30 cellular contexts compared by ENCODE assay signal in genomic region chr12:100368066-100368465, GRCh38. TPM values are rescaled to one million over a fixed set of nuclear protein-coding genes. Genes with fewer than 3 reads are reported as not detected.
DNase-seq lines count a peak whose midpoint lies in the region; ATAC-seq, FAIRE-seq and TF ChIP-seq lines count a peak whose summit lies in the region.
"Had no signal": no experiment of that assay in that cellular context is flagged by ENCODE, and none has a peak within 500 bp of the region (broad histone marks: within the 10 kb centered on the region; RNA-seq: fewer than 3 reads in every experiment).

No MANE protein-coding gene starts in this region.

- no peaks in the 10 kb centered on the region for H3F3A ChIP-seq in GM23338 (replicated peaks; ENCODE audit: low read depth)

- no peaks in the 10 kb centered on the region for H3K27me3 ChIP-seq in GM23338 (ENCODE audit: insufficient read depth)
- no peaks in the 10 kb centered on the region for H3K27me3 ChIP-seq in bronchial epithelial cell (ENCODE audit: control insufficient read depth, insufficient read depth, low read length)
- H3K27me3 ChIP-seq in trophoblast cell (ENCODE audit: insufficient read depth, low read length): no peaks in the 10 kb centered on the region
- H3K27me3 ChIP-seq in mesenchymal stem cell (ENCODE audit: control insufficient read depth in 1 of 2, insufficient read depth in 1 of 2, low read length in 2 of 2): peaks cover 0 to 6% of the 10 kb centered on the region in 2 experiments
- H3K27me3 ChIP-seq: BE2C, BLaER1 had no signal

- no peak overlapping the region for H2BK15ac ChIP-seq in mesenchymal stem cell (ENCODE audit: low read depth, poor library complexity, severe bottlenecking)

- no peak overlapping the region for H3K4ac ChIP-seq in trophoblast cell (ENCODE audit: low read depth, low read length)
- H3K4ac ChIP-seq in mesenchymal stem cell (ENCODE audit: low read depth in 1 of 2, low read length in 2 of 2): no peak overlapping the region

- H3K4me1 ChIP-seq in GM23338 (ENCODE audit: insufficient read depth) (peaks cover 24% of the 10 kb centered on the region), trophoblast cell (ENCODE audit: control insufficient read depth in 1 of 2, insufficient read depth in 2 of 2, low read length in 2 of 2) (peaks cover 6 to 9% of the 10 kb centered on the region in 2 experiments), mesenchymal stem cell (ENCODE audit: control insufficient read depth, insufficient read depth, low read depth, low read length) (no peaks in the 10 kb centered on the region)
- H3K4me1 ChIP-seq: BE2C, BLaER1 had no signal

- H3K27ac Mint-ChIP-seq in GM23338: no peak overlapping the region
- H3K27ac Mint-ChIP-seq in MCF 10A (ENCODE audit: low read depth, unreplicated experiment): no peak overlapping the region
- H3K27ac Mint-ChIP-seq: CD14-positive monocyte; CD4-positive, alpha-beta memory T cell; CD4-positive, CD25-positive, alpha-beta regulatory T cell; CD8-positive, alpha-beta memory T cell had no signal

- H3K4me3 Mint-ChIP-seq in GM23338 (no peak overlapping the region), MCF 10A (ENCODE audit: unreplicated experiment) (no peak overlapping the region)
- H3K4me3 Mint-ChIP-seq: CD14-positive monocyte; CD4-positive, alpha-beta memory T cell; CD4-positive, CD25-positive, alpha-beta regulatory T cell; CD8-positive, alpha-beta memory T cell had no signal

- DNase-seq in GM23338 (ENCODE audit: low spot score): no peak
- DNase-seq in bronchial epithelial cell (ENCODE audit: low read depth): peak; percentile 9
- peak; percentile 56 to 70 for DNase-seq in trophoblast cell
- DNase-seq in MCF 10A (ENCODE audit: unreplicated experiment): no peak
- no peak for DNase-seq in mesenchymal stem cell
- DNase-seq: 8988T; ACHN; BE2C; C1 segment of cervical spinal cord; CD4-positive, alpha-beta memory T cell; CD4-positive, CD25-positive, alpha-beta regulatory T cell; CD8-positive, alpha-beta memory T cell; COR-L47; DMS 273 treated with DMSO at 0.1 percent for 48 hours; DMS153; DMS53; DMS79; DND-41; EL; GDM1 had no signal

- H3K9me2 ChIP-seq in GM23338 (ENCODE audit: insufficient read depth): no peaks in the 10 kb centered on the region; the same call in 1 of the 2 replicates

- H3K4me2 ChIP-seq in GM23338 (no peak overlapping the region), trophoblast cell (ENCODE audit: low read length) (no peak overlapping the region), mesenchymal stem cell (ENCODE audit: low read length, poor library complexity, severe bottlenecking) (no peak overlapping the region)
- H3K4me2 ChIP-seq: BLaER1 had no signal

- H3K9ac ChIP-seq in trophoblast cell (ENCODE audit: low read length) (no peak overlapping the region), mesenchymal stem cell (ENCODE audit: low read length) (no peak overlapping the region)
- H3K9ac ChIP-seq: BLaER1 had no signal

- CTCF ChIA-PET in MCF 10A (lab: Yijun Ruan, JAX): interaction anchor here (0.5 to 1.2 kb wide), 5 partner anchors 11 to 269 kb away, joined by 3 to 5 read pairs (median 3); no protein-coding TSS in a partner anchor

- H3K36me3 ChIP-seq in GM23338 (ENCODE audit: insufficient read depth): no peaks in the 10 kb centered on the region
- H3K36me3 ChIP-seq in bronchial epithelial cell (ENCODE audit: control insufficient read depth, insufficient read depth, low read length): no peaks in the 10 kb centered on the region
- no peaks in the 10 kb centered on the region for H3K36me3 ChIP-seq in trophoblast cell (ENCODE audit: control insufficient read depth in 1 of 2, insufficient read depth in 2 of 2, low read length in 2 of 2)
- no peaks in the 10 kb centered on the region for H3K36me3 ChIP-seq in mesenchymal stem cell (ENCODE audit: control insufficient read depth in 1 of 2, insufficient read depth in 2 of 2, low read depth in 1 of 2, low read length in 2 of 2)
- H3K36me3 ChIP-seq: BE2C, BLaER1 had no signal

- no peaks in the 10 kb centered on the region for H4K20me1 ChIP-seq in GM23338 (replicated peaks; ENCODE audit: insufficient read depth)
- H4K20me1 ChIP-seq: BLaER1 had no signal

- H3K14ac ChIP-seq in trophoblast cell (ENCODE audit: low read length) (no peak overlapping the region), mesenchymal stem cell (ENCODE audit: low read length in 2 of 2) (no peak overlapping the region)

- no peak for FAIRE-seq in bronchial epithelial cell (lab: Jason Lieb, UNC)
- FAIRE-seq: A204.1, GM12878, GM12892, GM18507 had no signal

- H3K9me3 ChIP-seq in trophoblast cell (ENCODE audit: insufficient read depth, low read depth, low read length) (peaks cover 2% of the 10 kb centered on the region), mesenchymal stem cell (ENCODE audit: control insufficient read depth, low read length) (peaks cover 2% of the 10 kb centered on the region)
- H3K9me3 ChIP-seq: BE2C, BLaER1 had no signal

- H3K79me1 ChIP-seq in trophoblast cell (ENCODE audit: low read length) (no peaks in the 10 kb centered on the region), mesenchymal stem cell (replicated peaks; ENCODE audit: low read length, poor library complexity, severe bottlenecking) (no peaks in the 10 kb centered on the region)

- H2BK120ac ChIP-seq in trophoblast cell (ENCODE audit: insufficient read depth, low read length, poor library complexity) (no peak overlapping the region), mesenchymal stem cell (ENCODE audit: low read depth, low read length) (no peak overlapping the region)

- TF ChIP-seq CTCF in GM23338 (conservative IDR thresholded peaks at IDR 0.05; ENCODE audit: low read depth in 2 of 2) (no peak), bronchial epithelial cell (IDR thresholded peaks at IDR 0.05; ENCODE audit: insufficient read depth, low read length, severe bottlenecking) (no peak), MCF 10A (IDR thresholded peaks at IDR 0.05; ENCODE audit: unreplicated experiment) (no peak)

- BruUV-seq in MCF 10A (replicated peaks; lab: Mats Ljungman, UMichigan): no TSS peak

- H4K91ac ChIP-seq in trophoblast cell (ENCODE audit: low read depth, low read length) (no peak overlapping the region), mesenchymal stem cell (ENCODE audit: low read length) (no peak overlapping the region)

- intact Hi-C loops in MCF 10A (cut with micrococcal nuclease): no loop called here

- H2BK5ac ChIP-seq in trophoblast cell (ENCODE audit: low read depth, low read length, poor library complexity): no peak overlapping the region
- H2BK5ac ChIP-seq in mesenchymal stem cell (ENCODE audit: low read depth, low read length, poor library complexity, severe bottlenecking): no peak overlapping the region

- no peak overlapping the region for H4K8ac ChIP-seq in trophoblast cell (ENCODE audit: low read depth, low read length)
- no peak overlapping the region for H4K8ac ChIP-seq in mesenchymal stem cell (ENCODE audit: low read length)

- no peak overlapping the region for H2AK5ac ChIP-seq in trophoblast cell (ENCODE audit: low read length)
- no peak overlapping the region for H2AK5ac ChIP-seq in mesenchymal stem cell (ENCODE audit: low read length, severe bottlenecking)

- H3K27ac ChIP-seq in GM23338 (ENCODE audit: low read depth) (no peak overlapping the region), trophoblast cell (ENCODE audit: low read depth, low read length) (no peak overlapping the region), mesenchymal stem cell (ENCODE audit: low read length, poor library complexity, severe bottlenecking) (no peak overlapping the region)
- H3K27ac ChIP-seq: BLaER1 had no signal

- H2AFZ ChIP-seq in GM23338 (0 out of 2 replicates have a peak overlapping the region, but pooled peaks have one; percentile 49), trophoblast cell (ENCODE audit: insufficient read depth, low read length, poor library complexity) (no peak overlapping the region), mesenchymal stem cell (ENCODE audit: low read depth, low read length) (no peak overlapping the region)

- no CpG with 5 or more reads among the region's 1 CpG for WGBS in trophoblast cell (ENCODE audit: extremely low coverage, insufficient coverage, insufficient read length)
- WGBS in mesenchymal stem cell: 64% methylated on average over 1 of the region's 1 CpG

- no peak overlapping the region for H4K12ac ChIP-seq in trophoblast cell (ENCODE audit: low read depth, low read length)

- H3K4me1 Mint-ChIP-seq in GM23338 (peaks cover 21% of the 10 kb centered on the region), MCF 10A (ENCODE audit: insufficient read depth, unreplicated experiment) (no peaks in the 10 kb centered on the region)
- H3K4me1 Mint-ChIP-seq: CD14-positive monocyte; CD4-positive, alpha-beta memory T cell; CD4-positive, CD25-positive, alpha-beta regulatory T cell; CD8-positive, alpha-beta memory T cell had no signal

- POLR2A ChIA-PET in MCF 10A (lab: Yijun Ruan, JAX): no interaction called here

- H3K27me3 Mint-ChIP-seq in GM23338 (ENCODE audit: insufficient read depth, low read depth, poor library complexity): peaks cover 3% of the 10 kb centered on the region
- no peaks in the 10 kb centered on the region for H3K27me3 Mint-ChIP-seq in MCF 10A (ENCODE audit: insufficient read depth, unreplicated experiment)

- no peak overlapping the region for H2BK12ac ChIP-seq in trophoblast cell (ENCODE audit: low read length)
- H2BK12ac ChIP-seq in mesenchymal stem cell (ENCODE audit: low read length in 2 of 2): no peak overlapping the region

- no peak overlapping the region for H3K23ac ChIP-seq in trophoblast cell (ENCODE audit: low read length)
- H3K23ac ChIP-seq in mesenchymal stem cell (ENCODE audit: low read length in 2 of 2): no peak overlapping the region

- H3K18ac ChIP-seq in trophoblast cell (ENCODE audit: low read length): no peak overlapping the region
- no peak overlapping the region for H3K18ac ChIP-seq in mesenchymal stem cell (ENCODE audit: low read depth in 1 of 2, low read length in 2 of 2)

- no peak overlapping the region for H3K4me3 ChIP-seq in GM23338
- no peak overlapping the region for H3K4me3 ChIP-seq in bronchial epithelial cell (ENCODE audit: low read depth, low read length)
- no peak overlapping the region for H3K4me3 ChIP-seq in trophoblast cell (ENCODE audit: low read depth, low read length)
- no peak overlapping the region for H3K4me3 ChIP-seq in mesenchymal stem cell (ENCODE audit: insufficient read depth in 1 of 2, low read depth in 1 of 2, low read length in 2 of 2)
- H3K4me3 ChIP-seq: BLaER1, GM12878 had no signal

- no peaks in the 10 kb centered on the region for H3K79me2 ChIP-seq in GM23338 (replicated peaks; ENCODE audit: insufficient read depth)
- no peaks in the 10 kb centered on the region for H3K79me2 ChIP-seq in trophoblast cell (ENCODE audit: control insufficient read depth, insufficient read depth, low read length, poor library complexity)

- H3K9me3 Mint-ChIP-seq in GM23338 (peaks cover 4% of the 10 kb centered on the region; the same call in 2 of the 3 replicates), MCF 10A (ENCODE audit: unreplicated experiment) (no peaks in the 10 kb centered on the region)

- H3K36me3 Mint-ChIP-seq in GM23338 (ENCODE audit: low read depth) (peaks cover 5% of the 10 kb centered on the region; the same call in 2 of the 3 replicates), MCF 10A (ENCODE audit: insufficient read depth, unreplicated experiment) (no peaks in the 10 kb centered on the region)
- H3K36me3 Mint-ChIP-seq: CD14-positive monocyte; CD4-positive, alpha-beta memory T cell; CD4-positive, CD25-positive, alpha-beta regulatory T cell; CD8-positive, alpha-beta memory T cell had no signal

- no peak for ATAC-seq in GM23338
- ATAC-seq: GM12878 had no signal

RNA-seq across cellular contexts. Expression of gene SLC17A8, which starts 11.2 kb away (rescaled TPM):
- 0.24 TPM in 1 of 2 replicates, not detected in the other for total RNA-seq in GM23338 (2014; rRNA removed; shearing (Covaris generic))
- polyA plus RNA-seq in GM23338 (2016; fragmentation: Nextera tagmentation; extraction: Ambion mirVana): 0.05 TPM in 1 of 2 replicates, not detected in the other
- total RNA-seq in bronchial epithelial cell (not detected in 2 replicates), MCF 10A (2022) (not detected in 2 replicates)
- 1.9 and 2.1 TPM in 2 replicates for polyA plus RNA-seq in trophoblast cell (2013)
- not detected for polyA plus RNA-seq in mesenchymal stem cell (2013, experiment 1 of 2)
- polyA plus RNA-seq in mesenchymal stem cell (2013, experiment 2 of 2): not detected
- total RNA-seq: A673; CD4-positive, alpha-beta memory T cell; CD4-positive, CD25-positive, alpha-beta regulatory T cell; CD8-positive, alpha-beta memory T cell; Daoy; G401; GM12878 had no signal
- polyA plus RNA-seq: AG04450; CD14-positive monocyte; CD4-positive, alpha-beta memory T cell; CD4-positive, CD25-positive, alpha-beta regulatory T cell; CD8-positive, alpha-beta memory T cell had no signal

Comparison
In these comparisons a context has a peak if more than half of its experiments do, and no peak if none do; other contexts are left out.
1. DNase-seq: peak in bronchial epithelial cell (single experiment) and trophoblast cell (2 of 2); none in GM23338 (single experiment), MCF 10A (single experiment) and mesenchymal stem cell (single experiment).